37 cellular contexts compared by ENCODE assay signal in genomic region chr3:22318325-22318724, GRCh38.
"Had no signal": no experiment of that assay in that cellular context is flagged by ENCODE, and none has a peak within 500 bp of the region (broad histone marks: within the 10 kb centered on the region; RNA-seq: fewer than 3 reads in every experiment).

No MANE protein-coding gene starts in this region.

- H3K36me3 Mint-ChIP-seq: activated CD8-positive, alpha-beta memory T cell treated with anti-CD3 and anti-CD28 coated beads, Interleukin-2, amount 10 ng/mL, durations not matched to agents 7 days and 5 days; activated naive CD4-positive, alpha-beta T cell treated with anti-CD3 and anti-CD28 coated beads, Interleukin-2, amount 10 ng/mL, durations not matched to agents 7 days and 5 days; activated naive CD4-positive, alpha-beta T cell treated with anti-CD3 and anti-CD28 coated beads, Interleukin-2, amount 50 U/mL, for 72 hours; activated naive CD8-positive, alpha-beta T cell treated with anti-CD3 and anti-CD28 coated beads, Interleukin-2, amount 10 ng/mL, durations not matched to agents 7 days and 5 days had no signal

- H3K27me3 Mint-ChIP-seq: activated B cell treated with CpG ODN at 0.5 μM for 24 hours; activated CD4-positive, alpha-beta memory T cell treated with anti-CD3 and anti-CD28 coated beads for 36 hours; activated CD4-positive, alpha-beta T cell treated with anti-CD3 and anti-CD28 coated beads, Interleukin-2, amount 10 ng/mL, durations not matched to agents 24 days and 14 days; activated CD8-positive, alpha-beta memory T cell treated with anti-CD3 and anti-CD28 coated beads, Interleukin-2, amount 10 ng/mL, durations not matched to agents 7 days and 5 days; activated naive CD4-positive, alpha-beta T cell treated with anti-CD3 and anti-CD28 coated beads, Interleukin-2, amount 10 ng/mL, durations not matched to agents 7 days and 5 days; activated naive CD8-positive, alpha-beta T cell treated with anti-CD3 and anti-CD28 coated beads, Interleukin-2, amount 10 ng/mL, durations not matched to agents 7 days and 5 days; effector memory CD8-positive, alpha-beta T cell; T-helper 17 cell had no signal

- H3K27ac ChIP-seq: ascending aorta, body of pancreas, breast epithelium, cardiac muscle cell, esophagus muscularis mucosa, foreskin keratinocyte, gastrocnemius medialis, heart left ventricle, WERI-Rb-1 had no signal

- H3K9me3 ChIP-seq: ascending aorta, body of pancreas, breast epithelium, esophagus muscularis mucosa, gastrocnemius medialis had no signal

- H3K9me3 Mint-ChIP-seq: activated B cell treated with CpG ODN at 0.5 μM for 24 hours; activated naive CD8-positive, alpha-beta T cell treated with anti-CD3 and anti-CD28 coated beads, Interleukin-2, amount 10 ng/mL, durations not matched to agents 7 days and 5 days had no signal

- H3K4me1 ChIP-seq: ascending aorta, body of pancreas, breast epithelium, esophagus muscularis mucosa, foreskin keratinocyte, gastrocnemius medialis, heart left ventricle had no signal

- H3K36me3 ChIP-seq: ascending aorta, breast epithelium, cardiac muscle cell, esophagus muscularis mucosa, gastrocnemius medialis, heart left ventricle, WERI-Rb-1 had no signal

- H3K4me3 ChIP-seq: ascending aorta, body of pancreas, breast epithelium, cardiac muscle cell, esophagus muscularis mucosa, gastrocnemius medialis, heart left ventricle had no signal

- ATAC-seq: activated CD4-positive, CD25-positive, alpha-beta regulatory T cell treated with anti-CD3 and anti-CD28 coated beads, Interleukin-2, amount 50 U/mL, for 24 hours; activated CD8-positive, alpha-beta memory T cell treated with anti-CD3 and anti-CD28 coated beads, Interleukin-2, amount 10 ng/mL, durations not matched to agents 7 days and 5 days; activated CD8-positive, alpha-beta T cell treated with anti-CD3 and anti-CD28 coated beads, Interleukin-2, amount 10 ng/mL, durations not matched to agents 7 days and 5 days; activated naive CD4-positive, alpha-beta T cell treated with anti-CD3 and anti-CD28 coated beads, Interleukin-2, amount 50 U/mL, for 72 hours; body of pancreas; effector memory CD8-positive, alpha-beta T cell; foreskin keratinocyte; gastrocnemius medialis; heart left ventricle; T-helper 17 cell had no signal

- H3K4me3 Mint-ChIP-seq: activated B cell treated with CpG ODN at 0.5 μM for 24 hours; activated CD4-positive, alpha-beta memory T cell treated with anti-CD3 and anti-CD28 coated beads for 36 hours; activated CD4-positive, alpha-beta T cell treated with anti-CD3 and anti-CD28 coated beads, Interleukin-2, amount 10 ng/mL, durations not matched to agents 24 days and 14 days; activated CD8-positive, alpha-beta memory T cell treated with anti-CD3 and anti-CD28 coated beads, Interleukin-2, amount 10 ng/mL, durations not matched to agents 7 days and 5 days; activated CD8-positive, alpha-beta T cell treated with anti-CD3 and anti-CD28 coated beads, Interleukin-2, amount 10 ng/mL, durations not matched to agents 7 days and 5 days; activated naive CD4-positive, alpha-beta T cell treated with anti-CD3 and anti-CD28 coated beads, Interleukin-2, amount 10 ng/mL, durations not matched to agents 7 days and 5 days; activated naive CD8-positive, alpha-beta T cell treated with anti-CD3 and anti-CD28 coated beads, Interleukin-2, amount 10 ng/mL, durations not matched to agents 7 days and 5 days; effector memory CD8-positive, alpha-beta T cell; T-helper 17 cell; T-helper 2 cell treated with Interferon-gamma antibody and Interleukin-4, amounts not matched to agents 5 μg/mL and 100 μg/mL, for 36 hours had no signal

- DNase-seq: activated B cell treated with CpG ODN at 0.5 μM for 24 hours; activated CD4-positive, alpha-beta memory T cell treated with anti-CD3 and anti-CD28 coated beads for 36 hours; activated CD4-positive, alpha-beta T cell treated with anti-CD3 and anti-CD28 coated beads, Interleukin-2, amount 10 ng/mL, durations not matched to agents 24 days and 14 days; activated CD8-positive, alpha-beta memory T cell treated with anti-CD3 and anti-CD28 coated beads, Interleukin-2, amount 10 ng/mL, durations not matched to agents 7 days and 5 days; activated CD8-positive, alpha-beta memory T cell treated with anti-CD3 and anti-CD28 coated beads, Interleukin-2, amount 50 U/mL, for 4 hours; activated CD8-positive, alpha-beta T cell treated with anti-CD3 and anti-CD28 coated beads, Interleukin-2, amount 10 ng/mL, durations not matched to agents 7 days and 5 days; activated gamma-delta T cell; activated naive CD4-positive, alpha-beta T cell; activated naive CD4-positive, alpha-beta T cell treated with anti-CD3 and anti-CD28 coated beads, Interleukin-2, amount 10 ng/mL, durations not matched to agents 7 days and 5 days; activated naive CD8-positive, alpha-beta T cell treated with anti-CD3 and anti-CD28 coated beads, Interleukin-2, amount 10 ng/mL, durations not matched to agents 7 days and 5 days; activated T-cell treated with anti-CD3 and anti-CD28 coated beads, Interleukin-2, amount 50 U/mL, for 1 hour; activated T-cell treated with anti-CD3 and anti-CD28 coated beads, Interleukin-2, amount 50 U/mL, for 48 hours; central memory CD4-positive, alpha-beta T cell; cerebellar nuclear complex; cortex of kidney; dermis blood vessel endothelial cell; effector CD4-positive, alpha-beta T cell; effector memory CD8-positive, alpha-beta T cell; erythroblast; foreskin keratinocyte; gastrocnemius medialis; glutamatergic neuron; heart left ventricle; hypothalamus; T-helper 1 cell; T-helper 17 cell; T1000; WERI-Rb-1 had no signal

- H3K27ac Mint-ChIP-seq: activated B cell treated with CpG ODN at 0.5 μM for 24 hours; activated CD4-positive, alpha-beta memory T cell treated with anti-CD3 and anti-CD28 coated beads for 36 hours; activated CD4-positive, alpha-beta T cell treated with anti-CD3 and anti-CD28 coated beads, Interleukin-2, amount 10 ng/mL, durations not matched to agents 24 days and 14 days; activated CD8-positive, alpha-beta memory T cell treated with anti-CD3 and anti-CD28 coated beads, Interleukin-2, amount 10 ng/mL, durations not matched to agents 7 days and 5 days; activated CD8-positive, alpha-beta T cell treated with anti-CD3 and anti-CD28 coated beads, Interleukin-2, amount 10 ng/mL, durations not matched to agents 7 days and 5 days; activated naive CD4-positive, alpha-beta T cell treated with anti-CD3 and anti-CD28 coated beads, Interleukin-2, amount 10 ng/mL, durations not matched to agents 7 days and 5 days; activated naive CD4-positive, alpha-beta T cell treated with anti-CD3 and anti-CD28 coated beads, Interleukin-2, amount 50 U/mL, for 72 hours; activated naive CD8-positive, alpha-beta T cell treated with anti-CD3 and anti-CD28 coated beads, Interleukin-2, amount 10 ng/mL, durations not matched to agents 7 days and 5 days; effector memory CD8-positive, alpha-beta T cell; T-helper 17 cell; T-helper 2 cell treated with Interferon-gamma antibody and Interleukin-4, amounts not matched to agents 5 μg/mL and 100 μg/mL, for 36 hours had no signal

- FAIRE-seq: colon had no signal

- H3K27me3 ChIP-seq: ascending aorta, body of pancreas, breast epithelium, cardiac muscle cell, esophagus muscularis mucosa, foreskin keratinocyte, gastrocnemius medialis, heart left ventricle had no signal

- H3K4me1 Mint-ChIP-seq: activated B cell treated with CpG ODN at 0.5 μM for 24 hours; activated CD4-positive, alpha-beta T cell treated with anti-CD3 and anti-CD28 coated beads, Interleukin-2, amount 10 ng/mL, durations not matched to agents 24 days and 14 days; activated CD8-positive, alpha-beta memory T cell treated with anti-CD3 and anti-CD28 coated beads, Interleukin-2, amount 10 ng/mL, durations not matched to agents 7 days and 5 days; activated naive CD4-positive, alpha-beta T cell treated with anti-CD3 and anti-CD28 coated beads, Interleukin-2, amount 10 ng/mL, durations not matched to agents 7 days and 5 days; activated naive CD8-positive, alpha-beta T cell treated with anti-CD3 and anti-CD28 coated beads, Interleukin-2, amount 10 ng/mL, durations not matched to agents 7 days and 5 days; T-helper 17 cell had no signal
